Comparison of ENCODE assay signal across 8 cellular contexts in the genomic region with DNA sequence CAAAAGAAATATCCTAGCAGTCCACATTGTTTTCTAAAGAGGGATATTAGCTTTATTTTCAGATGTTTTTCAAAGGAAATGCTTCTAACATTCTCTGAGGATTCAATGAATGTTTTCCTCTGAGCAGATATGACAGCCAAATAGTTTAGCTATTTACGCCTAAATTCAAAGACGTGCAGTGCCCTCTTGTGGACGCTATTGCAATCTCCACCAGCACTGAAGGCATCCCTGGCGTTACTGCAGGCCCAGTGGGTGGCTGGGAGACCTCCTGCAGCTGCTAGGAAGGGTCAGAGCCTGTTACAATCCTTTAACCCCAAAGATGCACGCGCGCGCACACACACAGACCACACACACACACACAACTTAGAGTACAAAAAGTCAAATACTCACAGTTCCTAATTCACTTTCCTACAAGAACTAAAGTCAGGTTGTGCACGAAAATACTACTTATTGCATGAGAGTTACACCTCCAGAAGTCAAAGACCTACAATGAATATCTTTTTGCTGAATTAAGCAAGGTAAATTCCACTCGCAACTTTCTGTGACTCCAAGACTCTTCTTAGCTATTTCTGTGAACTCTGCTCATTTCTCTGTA.
DNase-seq lines count a peak whose midpoint lies in the region; ATAC-seq, FAIRE-seq and TF ChIP-seq lines count a peak whose summit lies in the region.

No MANE protein-coding gene starts in this region.

- DNase-seq in AG20443 (ENCODE audit: low spot score): peak; percentile 68
- DNase-seq in NCI-H1092 treated with DMSO at 0.1 percent for 48 hours (lab: John Stamatoyannopoulos, UW): peak; percentile 74
- DNase-seq in T-helper 17 cell: peak in 1 of 3 donors; percentile 17
- peak; percentile 37 for DNase-seq in bronchial epithelial cell (ENCODE audit: low read depth)
- peak; percentile 26 for DNase-seq in kidney epithelial cell (ENCODE audit: low read depth)
- peak; percentile 27 to 29 for DNase-seq in stimulated activated CD4-positive, alpha-beta T cell treated with anti-CD3 and anti-CD28 coated beads, Interleukin-2, amount 100 ng/mL, for 48 hours
- DNase-seq in GOT3 (lab: John Stamatoyannopoulos, UW): no peak

- peaks cover 15% of the 10 kb centered on the region for H3K27me3 Mint-ChIP-seq in T-helper 17 cell

- ATAC-seq in GM19043 (IDR thresholded peaks at IDR 0.05; ENCODE audit: low read depth, unreplicated experiment) (peak; percentile 73), T-helper 17 cell (peak; percentile 42)

- no peak overlapping the region for H3K4me3 ChIP-seq in bronchial epithelial cell (ENCODE audit: low read depth, low read length)
- no peak overlapping the region for H3K4me3 ChIP-seq in kidney epithelial cell (ENCODE audit: low read depth, low read length)

- no peaks in the 10 kb centered on the region for H3K36me3 Mint-ChIP-seq in T-helper 17 cell (ENCODE audit: low read depth)

- peak; percentile 48 for TF ChIP-seq CTCF in bronchial epithelial cell (IDR thresholded peaks at IDR 0.05; ENCODE audit: insufficient read depth, low read length, severe bottlenecking)
- TF ChIP-seq CTCF in kidney epithelial cell (IDR thresholded peaks at IDR 0.05; ENCODE audit: insufficient read depth, low read length, poor library complexity, severe bottlenecking): peak; percentile 71

- no peaks in the 10 kb centered on the region for H3K4me1 Mint-ChIP-seq in T-helper 17 cell

- no peaks in the 10 kb centered on the region for H3K9me3 ChIP-seq in T-helper 17 cell (ENCODE audit: control insufficient read depth, low read length, poor library complexity, severe bottlenecking)

- no peak overlapping the region for H3K4me3 Mint-ChIP-seq in T-helper 17 cell

- no peak for FAIRE-seq in bronchial epithelial cell (lab: Jason Lieb, UNC)

- H3K36me3 ChIP-seq in bronchial epithelial cell (ENCODE audit: control insufficient read depth, insufficient read depth, low read length) (no peaks in the 10 kb centered on the region), kidney epithelial cell (ENCODE audit: control insufficient read depth, insufficient read depth, low read length) (no peaks in the 10 kb centered on the region)

- H3K27me3 ChIP-seq in bronchial epithelial cell (ENCODE audit: control insufficient read depth, insufficient read depth, low read length): no peaks in the 10 kb centered on the region
- H3K27me3 ChIP-seq in kidney epithelial cell (ENCODE audit: control insufficient read depth, insufficient read depth, low read length): no peaks in the 10 kb centered on the region

- H3K27ac Mint-ChIP-seq in T-helper 17 cell: no peak overlapping the region
